In genomic region chr10:21020545-21020944, GRCh38 we compare ENCODE assay signal across 8 cellular contexts.
A peak's percentile ranks its signal among the peaks of the same experiment; 100 is the strongest.
DNase-seq lines count a peak whose midpoint lies in the region; ATAC-seq and TF ChIP-seq lines count a peak whose summit lies in the region.

No MANE protein-coding gene starts in this region.

- no peaks in the 10 kb centered on the region for H3K36me3 Mint-ChIP-seq in Caco-2 (ENCODE audit: insufficient read depth, unreplicated experiment)

- intact Hi-C loops in Caco-2 (cut with micrococcal nuclease; ENCODE audit: unreplicated experiment) = loop anchor here (1.0 to 5.0 kb wide), 2 partner anchors 143 to 162 kb away; no protein-coding TSS in a partner anchor
- intact Hi-C loops in left ventricle myocardium superior (cut with micrococcal nuclease) = no loop called here

- BruUV-seq in Caco-2 (replicated peaks; lab: Mats Ljungman, UMichigan) = no TSS peak

- H3K9me3 Mint-ChIP-seq in Caco-2 (ENCODE audit: unreplicated experiment) = peaks cover 9% of the 10 kb centered on the region

- no peak overlapping the region for H3K27ac Mint-ChIP-seq in Caco-2 (ENCODE audit: unreplicated experiment)

- H3K4me3 Mint-ChIP-seq in Caco-2 (ENCODE audit: unreplicated experiment) = no peak overlapping the region

- POLR2A ChIA-PET in Caco-2 (lab: Charles Lee) = no interaction called here

- no peaks in the 10 kb centered on the region for H3K27me3 ChIP-seq in Caco-2 (replicated peaks; ENCODE audit: control insufficient read depth, insufficient read depth, low read length)
- H3K27me3 ChIP-seq in SJCRH30 = no peaks in the 10 kb centered on the region
- H3K27me3 ChIP-seq in effector memory CD4-positive, alpha-beta T cell (replicated peaks; ENCODE audit: control insufficient read depth, insufficient read depth, low read length, poor library complexity, severe bottlenecking) = no peaks in the 10 kb centered on the region

- no peaks in the 10 kb centered on the region for H3K9me3 ChIP-seq in Caco-2
- H3K9me3 ChIP-seq in SJCRH30 (replicated peaks) = no peaks in the 10 kb centered on the region
- H3K9me3 ChIP-seq in effector memory CD4-positive, alpha-beta T cell (ENCODE audit: control insufficient read depth, low read length) = no peaks in the 10 kb centered on the region

- peak; percentile 56 for TF ChIP-seq CTCF in Caco-2 (IDR thresholded peaks at IDR 0.05; ENCODE audit: insufficient read depth in 1 of 2, low read depth in 1 of 2, low read length in 1 of 2, severe bottlenecking in 1 of 2, unreplicated experiment in 1 of 2)

- H3K4me3 ChIP-seq in Caco-2 (ENCODE audit: low read depth, low read length) (no peak overlapping the region), SJCRH30 (no peak overlapping the region)
- no peak overlapping the region for H3K4me3 ChIP-seq in effector memory CD4-positive, alpha-beta T cell (ENCODE audit: insufficient read depth, low read depth, low read length, poor library complexity, severe bottlenecking)

- H3K27ac ChIP-seq in SJCRH30 = no peak overlapping the region
- H3K27ac ChIP-seq in effector memory CD4-positive, alpha-beta T cell (ENCODE audit: insufficient read depth, low read length, poor library complexity, severe bottlenecking) = no peak overlapping the region

- H3K4me1 ChIP-seq in Caco-2 (no peaks in the 10 kb centered on the region), SJCRH30 (no peaks in the 10 kb centered on the region)
- no peaks in the 10 kb centered on the region for H3K4me1 ChIP-seq in effector memory CD4-positive, alpha-beta T cell (ENCODE audit: control insufficient read depth, insufficient read depth, low read length, poor library complexity, severe bottlenecking)

- ATAC-seq in HG03175 (IDR thresholded peaks at IDR 0.05; ENCODE audit: unreplicated experiment) (peak; percentile 88), left ventricle myocardium superior (peak; percentile 69)

- no peaks in the 10 kb centered on the region for H3K27me3 Mint-ChIP-seq in Caco-2 (ENCODE audit: insufficient read depth, unreplicated experiment)

- DNase-seq in Caco-2 = peak; percentile 66 to 72
- peak; percentile 32 for DNase-seq in GM19238 (ENCODE audit: insufficient read length, low spot score)
- DNase-seq in SJCRH30 = peak; percentile 52 to 71
- DNase-seq in left ventricle myocardium superior = no peak
- DNase-seq in C1 segment of cervical spinal cord (lab: John Stamatoyannopoulos, UW) = no peak
- DNase-seq in activated effector memory CD4-positive, alpha-beta T cell treated with Interleukin-2 at 50 U/mL for 16 hours = no peak
- no peak for DNase-seq in effector memory CD4-positive, alpha-beta T cell

- H3K4me1 Mint-ChIP-seq in Caco-2 (ENCODE audit: low read depth, unreplicated experiment) = peaks cover 7% of the 10 kb centered on the region

- H3K36me3 ChIP-seq in Caco-2 (ENCODE audit: control insufficient read depth, insufficient read depth, low read length) = no peaks in the 10 kb centered on the region
- no peaks in the 10 kb centered on the region for H3K36me3 ChIP-seq in SJCRH30
- H3K36me3 ChIP-seq in effector memory CD4-positive, alpha-beta T cell (ENCODE audit: control insufficient read depth, insufficient read depth, low read length) = no peaks in the 10 kb centered on the region

- CTCF ChIA-PET in Caco-2 (lab: Charles Lee) = no interaction called here

Comparison
In these comparisons a context has a peak if more than half of its experiments do, and no peak if none do; other contexts are left out.
1. DNase-seq: peak in Caco-2 (2 of 2), GM19238 (single experiment) and SJCRH30 (2 of 2); none in left ventricle myocardium superior (single experiment), C1 segment of cervical spinal cord (0 of 14), activated effector memory CD4-positive, alpha-beta T cell treated with Interleukin-2 at 50 U/mL for 16 hours (single experiment) and effector memory CD4-positive, alpha-beta T cell (0 of 3).